1 cellular context compared by ENCODE assay signal in genomic region chr7:106870528-106870927, GRCh38.
TF ChIP-seq lines count a peak whose summit lies in the region.

No MANE protein-coding gene starts in this region.

TF ChIP-seq in K562, 482 proteins besides CTCF, POLR2A, EP300 and RAD21 (continues in another document):
- TF ChIP-seq, protein P1, sequence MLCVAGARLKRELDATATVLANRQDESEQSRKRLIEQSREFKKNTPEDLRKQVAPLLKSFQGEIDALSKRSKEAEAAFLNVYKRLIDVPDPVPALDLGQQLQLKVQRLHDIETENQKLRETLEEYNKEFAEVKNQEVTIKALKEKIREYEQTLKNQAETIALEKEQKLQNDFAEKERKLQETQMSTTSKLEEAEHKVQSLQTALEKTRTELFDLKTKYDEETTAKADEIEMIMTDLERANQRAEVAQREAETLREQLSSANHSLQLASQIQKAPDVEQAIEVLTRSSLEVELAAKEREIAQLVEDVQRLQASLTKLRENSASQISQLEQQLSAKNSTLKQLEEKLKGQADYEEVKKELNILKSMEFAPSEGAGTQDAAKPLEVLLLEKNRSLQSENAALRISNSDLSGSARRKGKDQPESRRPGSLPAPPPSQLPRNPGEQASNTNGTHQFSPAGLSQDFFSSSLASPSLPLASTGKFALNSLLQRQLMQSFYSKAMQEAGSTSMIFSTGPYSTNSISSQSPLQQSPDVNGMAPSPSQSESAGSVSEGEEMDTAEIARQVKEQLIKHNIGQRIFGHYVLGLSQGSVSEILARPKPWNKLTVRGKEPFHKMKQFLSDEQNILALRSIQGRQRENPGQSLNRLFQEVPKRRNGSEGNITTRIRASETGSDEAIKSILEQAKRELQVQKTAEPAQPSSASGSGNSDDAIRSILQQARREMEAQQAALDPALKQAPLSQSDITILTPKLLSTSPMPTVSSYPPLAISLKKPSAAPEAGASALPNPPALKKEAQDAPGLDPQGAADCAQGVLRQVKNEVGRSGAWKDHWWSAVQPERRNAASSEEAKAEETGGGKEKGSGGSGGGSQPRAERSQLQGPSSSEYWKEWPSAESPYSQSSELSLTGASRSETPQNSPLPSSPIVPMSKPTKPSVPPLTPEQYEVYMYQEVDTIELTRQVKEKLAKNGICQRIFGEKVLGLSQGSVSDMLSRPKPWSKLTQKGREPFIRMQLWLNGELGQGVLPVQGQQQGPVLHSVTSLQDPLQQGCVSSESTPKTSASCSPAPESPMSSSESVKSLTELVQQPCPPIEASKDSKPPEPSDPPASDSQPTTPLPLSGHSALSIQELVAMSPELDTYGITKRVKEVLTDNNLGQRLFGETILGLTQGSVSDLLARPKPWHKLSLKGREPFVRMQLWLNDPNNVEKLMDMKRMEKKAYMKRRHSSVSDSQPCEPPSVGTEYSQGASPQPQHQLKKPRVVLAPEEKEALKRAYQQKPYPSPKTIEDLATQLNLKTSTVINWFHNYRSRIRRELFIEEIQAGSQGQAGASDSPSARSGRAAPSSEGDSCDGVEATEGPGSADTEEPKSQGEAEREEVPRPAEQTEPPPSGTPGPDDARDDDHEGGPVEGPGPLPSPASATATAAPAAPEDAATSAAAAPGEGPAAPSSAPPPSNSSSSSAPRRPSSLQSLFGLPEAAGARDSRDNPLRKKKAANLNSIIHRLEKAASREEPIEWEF (CRISPR knock-in tag; IDR thresholded peaks at IDR 0.05) = 0 out of 2 replicates have a peak, but pooled peaks have one; percentile 33
- TF ChIP-seq TAL1 (IDR thresholded peaks at IDR 0.05) (peak; percentile 41; the same call in 1 of the 2 replicates), ETV6 (IDR thresholded peaks at IDR 0.05; ENCODE audit: borderline replicate concordance in 1 of 2, low read depth in 2 of 2, low read length in 1 of 2) (no peak), ETV6 (CRISPR knock-in tag; IDR thresholded peaks at IDR 0.05; ENCODE audit: borderline replicate concordance) (no peak), GATAD2B (IDR thresholded peaks at IDR 0.05; ENCODE audit: borderline replicate concordance) (0 out of 2 replicates have a peak, but pooled peaks have one; percentile 37), KLF1 (tag; IDR thresholded peaks at IDR 0.05) (no peak), NR2C1 (IDR thresholded peaks at IDR 0.05) (peak; percentile 61), NR2C1 (tag; IDR thresholded peaks at IDR 0.05) (peak; percentile 63), ZNF695 (CRISPR knock-in tag; IDR thresholded peaks at IDR 0.05) (no peak), HSF4 (CRISPR knock-in tag; IDR thresholded peaks at IDR 0.05; ENCODE audit: borderline replicate concordance) (no peak), SMARCC2 (IDR thresholded peaks at IDR 0.05; ENCODE audit: low read depth) (peak; percentile 42; the same call in 1 of the 2 replicates), RFX5 (IDR thresholded peaks at IDR 0.05; ENCODE audit: low read depth, low read length) (no peak), GABPA (tag; conservative IDR thresholded peaks at IDR 0.05; ENCODE audit: low read depth) (0 out of 2 replicates have a peak, but pooled peaks have one; percentile 16), ZNF134 (CRISPR knock-in tag; conservative IDR thresholded peaks at IDR 0.05) (no peak), KLF16 (IDR thresholded peaks at IDR 0.05) (0 out of 2 replicates have a peak, but pooled peaks have one; percentile 32), NBN (IDR thresholded peaks at IDR 0.05; ENCODE audit: low read depth) (no peak), ARID1B (IDR thresholded peaks at IDR 0.05) (peak; percentile 74), CBFA2T3 (IDR thresholded peaks at IDR 0.05) (peak; percentile 41; the same call in 1 of the 2 replicates), MEF2A (IDR thresholded peaks at IDR 0.05; ENCODE audit: control insufficient read depth, low read depth, low read length) (no peak), HOXB6 (CRISPR knock-in tag; IDR thresholded peaks at IDR 0.05; ENCODE audit: borderline replicate concordance) (no peak), TCF3 (CRISPR knock-in tag; IDR thresholded peaks at IDR 0.05) (0 out of 2 replicates have a peak, but pooled peaks have one; percentile 16), MTA2 (IDR thresholded peaks at IDR 0.05; ENCODE audit: low read depth) (no peak), ZC3H8 (IDR thresholded peaks at IDR 0.05) (no peak), TFAP4 (CRISPR knock-in tag; IDR thresholded peaks at IDR 0.05; ENCODE audit: borderline replicate concordance) (no peak), CBFB (CRISPR knock-in tag; IDR thresholded peaks at IDR 0.05) (no peak), TSC22D4 (tag; IDR thresholded peaks at IDR 0.05) (no peak), NFIC (IDR thresholded peaks at IDR 0.05) (no peak), XRCC5 (IDR thresholded peaks at IDR 0.05; ENCODE audit: low read depth, low read length) (no peak), MBD1 (CRISPR knock-in tag; IDR thresholded peaks at IDR 0.05) (no peak), MEIS2 (IDR thresholded peaks at IDR 0.05; ENCODE audit: partially characterized antibody) (peak; percentile 29), NCOR1 (IDR thresholded peaks at IDR 0.05) (peak; percentile 44; the same call in 1 of the 2 replicates), CSDE1 (IDR thresholded peaks at IDR 0.05) (no peak), NR2C2 (CRISPR knock-in tag; IDR thresholded peaks at IDR 0.05) (no peak), NR2C2 (tag; IDR thresholded peaks at IDR 0.05) (peak; percentile 68), ZNF318 (IDR thresholded peaks at IDR 0.05; ENCODE audit: borderline replicate concordance in 1 of 2, low read depth in 1 of 2) (0 out of 4 replicates have a peak, but pooled peaks of 1 of the 2 experiments have one; percentile 79)
- TF ChIP-seq, protein P2, sequence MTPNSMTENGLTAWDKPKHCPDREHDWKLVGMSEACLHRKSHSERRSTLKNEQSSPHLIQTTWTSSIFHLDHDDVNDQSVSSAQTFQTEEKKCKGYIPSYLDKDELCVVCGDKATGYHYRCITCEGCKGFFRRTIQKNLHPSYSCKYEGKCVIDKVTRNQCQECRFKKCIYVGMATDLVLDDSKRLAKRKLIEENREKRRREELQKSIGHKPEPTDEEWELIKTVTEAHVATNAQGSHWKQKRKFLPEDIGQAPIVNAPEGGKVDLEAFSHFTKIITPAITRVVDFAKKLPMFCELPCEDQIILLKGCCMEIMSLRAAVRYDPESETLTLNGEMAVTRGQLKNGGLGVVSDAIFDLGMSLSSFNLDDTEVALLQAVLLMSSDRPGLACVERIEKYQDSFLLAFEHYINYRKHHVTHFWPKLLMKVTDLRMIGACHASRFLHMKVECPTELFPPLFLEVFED (CRISPR knock-in tag; conservative IDR thresholded peaks at IDR 0.05) = no peak
- TF ChIP-seq, protein P3, sequence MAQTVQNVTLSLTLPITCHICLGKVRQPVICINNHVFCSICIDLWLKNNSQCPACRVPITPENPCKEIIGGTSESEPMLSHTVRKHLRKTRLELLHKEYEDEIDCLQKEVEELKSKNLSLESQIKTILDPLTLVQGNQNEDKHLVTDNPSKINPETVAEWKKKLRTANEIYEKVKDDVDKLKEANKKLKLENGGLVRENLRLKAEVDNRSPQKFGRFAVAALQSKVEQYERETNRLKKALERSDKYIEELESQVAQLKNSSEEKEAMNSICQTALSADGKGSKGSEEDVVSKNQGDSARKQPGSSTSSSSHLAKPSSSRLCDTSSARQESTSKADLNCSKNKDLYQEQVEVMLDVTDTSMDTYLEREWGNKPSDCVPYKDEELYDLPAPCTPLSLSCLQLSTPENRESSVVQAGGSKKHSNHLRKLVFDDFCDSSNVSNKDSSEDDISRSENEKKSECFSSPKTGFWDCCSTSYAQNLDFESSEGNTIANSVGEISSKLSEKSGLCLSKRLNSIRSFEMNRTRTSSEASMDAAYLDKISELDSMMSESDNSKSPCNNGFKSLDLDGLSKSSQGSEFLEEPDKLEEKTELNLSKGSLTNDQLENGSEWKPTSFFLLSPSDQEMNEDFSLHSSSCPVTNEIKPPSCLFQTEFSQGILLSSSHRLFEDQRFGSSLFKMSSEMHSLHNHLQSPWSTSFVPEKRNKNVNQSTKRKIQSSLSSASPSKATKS (CRISPR knock-in tag; IDR thresholded peaks at IDR 0.05) = no peak
- TF ChIP-seq, protein P4, sequence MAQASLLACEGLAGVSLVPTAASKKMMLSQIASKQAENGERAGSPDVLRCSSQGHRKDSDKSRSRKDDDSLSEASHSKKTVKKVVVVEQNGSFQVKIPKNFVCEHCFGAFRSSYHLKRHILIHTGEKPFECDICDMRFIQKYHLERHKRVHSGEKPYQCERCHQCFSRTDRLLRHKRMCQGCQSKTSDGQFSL (CRISPR knock-in tag; IDR thresholded peaks at IDR 0.05) = no peak
- TF ChIP-seq, protein P4 (tag; IDR thresholded peaks at IDR 0.05) = no peak
